In genomic region chr16:12613131-12613991, GRCh38 we compare ENCODE assay signal across 1 cellular context.
TF ChIP-seq lines count a peak whose summit lies in the region.

No MANE protein-coding gene starts in this region.

TF ChIP-seq in HepG2, 621 proteins besides CTCF, POLR2A, EP300 and RAD21 (continued from another document and continues in another):
- 0 out of 2 replicates have a peak, but pooled peaks have one; percentile 90 for TF ChIP-seq ZNF230 (CRISPR knock-in tag; IDR thresholded peaks at IDR 0.05)
- TF ChIP-seq SOX6 (IDR thresholded peaks at IDR 0.05), result no peak
- TF ChIP-seq SOX6 (CRISPR knock-in tag; IDR thresholded peaks at IDR 0.05), result peak; percentile 93
- TF ChIP-seq FOXP1 (IDR thresholded peaks at IDR 0.05), result no peak
- TF ChIP-seq FOXP1 (CRISPR knock-in tag; IDR thresholded peaks at IDR 0.05), result 0 out of 2 replicates have a peak, but pooled peaks have one; percentile 45
- TF ChIP-seq ZMYM4 (CRISPR knock-in tag; IDR thresholded peaks at IDR 0.05), result peak; percentile 76; the same call in 1 of the 2 replicates
- TF ChIP-seq ZBTB7B (CRISPR knock-in tag; IDR thresholded peaks at IDR 0.05), result peak; percentile 39; the same call in 1 of the 2 replicates
- TF ChIP-seq, protein P1, sequence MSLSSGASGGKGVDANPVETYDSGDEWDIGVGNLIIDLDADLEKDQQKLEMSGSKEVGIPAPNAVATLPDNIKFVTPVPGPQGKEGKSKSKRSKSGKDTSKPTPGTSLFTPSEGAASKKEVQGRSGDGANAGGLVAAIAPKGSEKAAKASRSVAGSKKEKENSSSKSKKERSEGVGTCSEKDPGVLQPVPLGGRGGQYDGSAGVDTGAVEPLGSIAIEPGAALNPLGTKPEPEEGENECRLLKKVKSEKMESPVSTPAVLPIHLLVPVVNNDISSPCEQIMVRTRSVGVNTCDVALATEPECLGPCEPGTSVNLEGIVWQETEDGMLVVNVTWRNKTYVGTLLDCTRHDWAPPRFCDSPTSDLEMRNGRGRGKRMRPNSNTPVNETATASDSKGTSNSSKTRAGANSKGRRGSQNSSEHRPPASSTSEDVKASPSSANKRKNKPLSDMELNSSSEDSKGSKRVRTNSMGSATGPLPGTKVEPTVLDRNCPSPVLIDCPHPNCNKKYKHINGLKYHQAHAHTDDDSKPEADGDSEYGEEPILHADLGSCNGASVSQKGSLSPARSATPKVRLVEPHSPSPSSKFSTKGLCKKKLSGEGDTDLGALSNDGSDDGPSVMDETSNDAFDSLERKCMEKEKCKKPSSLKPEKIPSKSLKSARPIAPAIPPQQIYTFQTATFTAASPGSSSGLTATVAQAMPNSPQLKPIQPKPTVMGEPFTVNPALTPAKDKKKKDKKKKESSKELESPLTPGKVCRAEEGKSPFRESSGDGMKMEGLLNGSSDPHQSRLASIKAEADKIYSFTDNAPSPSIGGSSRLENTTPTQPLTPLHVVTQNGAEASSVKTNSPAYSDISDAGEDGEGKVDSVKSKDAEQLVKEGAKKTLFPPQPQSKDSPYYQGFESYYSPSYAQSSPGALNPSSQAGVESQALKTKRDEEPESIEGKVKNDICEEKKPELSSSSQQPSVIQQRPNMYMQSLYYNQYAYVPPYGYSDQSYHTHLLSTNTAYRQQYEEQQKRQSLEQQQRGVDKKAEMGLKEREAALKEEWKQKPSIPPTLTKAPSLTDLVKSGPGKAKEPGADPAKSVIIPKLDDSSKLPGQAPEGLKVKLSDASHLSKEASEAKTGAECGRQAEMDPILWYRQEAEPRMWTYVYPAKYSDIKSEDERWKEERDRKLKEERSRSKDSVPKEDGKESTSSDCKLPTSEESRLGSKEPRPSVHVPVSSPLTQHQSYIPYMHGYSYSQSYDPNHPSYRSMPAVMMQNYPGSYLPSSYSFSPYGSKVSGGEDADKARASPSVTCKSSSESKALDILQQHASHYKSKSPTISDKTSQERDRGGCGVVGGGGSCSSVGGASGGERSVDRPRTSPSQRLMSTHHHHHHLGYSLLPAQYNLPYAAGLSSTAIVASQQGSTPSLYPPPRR (CRISPR knock-in tag; IDR thresholded peaks at IDR 0.05; ENCODE audit: borderline replicate concordance), result peak; percentile 93
- peak; percentile 70 for TF ChIP-seq CCAR2 (optimal IDR thresholded peaks at IDR 0.05; ENCODE audit: low read depth, low read length)
- peak; percentile 68; the same call in 1 of the 2 replicates for TF ChIP-seq PPARG (CRISPR knock-in tag; conservative IDR thresholded peaks at IDR 0.05)
- TF ChIP-seq, protein P2, sequence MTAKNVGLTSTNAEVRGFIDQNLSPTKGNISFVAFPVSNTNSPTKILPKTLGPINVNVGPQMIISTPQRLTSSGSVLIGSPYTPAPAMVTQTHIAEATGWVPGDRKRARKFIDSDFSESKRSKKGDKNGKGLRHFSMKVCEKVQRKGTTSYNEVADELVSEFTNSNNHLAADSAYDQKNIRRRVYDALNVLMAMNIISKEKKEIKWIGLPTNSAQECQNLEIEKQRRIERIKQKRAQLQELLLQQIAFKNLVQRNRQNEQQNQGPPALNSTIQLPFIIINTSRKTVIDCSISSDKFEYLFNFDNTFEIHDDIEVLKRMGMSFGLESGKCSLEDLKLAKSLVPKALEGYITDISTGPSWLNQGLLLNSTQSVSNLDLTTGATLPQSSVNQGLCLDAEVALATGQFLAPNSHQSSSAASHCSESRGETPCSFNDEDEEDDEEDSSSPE (CRISPR knock-in tag; IDR thresholded peaks at IDR 0.05), result peak; percentile 37
- no peak for TF ChIP-seq ZNF879 (CRISPR knock-in tag; IDR thresholded peaks at IDR 0.05)
- TF ChIP-seq HDAC1 (CRISPR knock-in tag; IDR thresholded peaks at IDR 0.05), result peak; percentile 93
- TF ChIP-seq ZSCAN25 (CRISPR knock-in tag; IDR thresholded peaks at IDR 0.05), result 0 out of 2 replicates have a peak, but pooled peaks have one; percentile 18
- 0 out of 2 replicates have a peak, but pooled peaks have one; percentile 7 for TF ChIP-seq PHF8 (CRISPR knock-in tag; IDR thresholded peaks at IDR 0.05)
- TF ChIP-seq, protein P3, sequence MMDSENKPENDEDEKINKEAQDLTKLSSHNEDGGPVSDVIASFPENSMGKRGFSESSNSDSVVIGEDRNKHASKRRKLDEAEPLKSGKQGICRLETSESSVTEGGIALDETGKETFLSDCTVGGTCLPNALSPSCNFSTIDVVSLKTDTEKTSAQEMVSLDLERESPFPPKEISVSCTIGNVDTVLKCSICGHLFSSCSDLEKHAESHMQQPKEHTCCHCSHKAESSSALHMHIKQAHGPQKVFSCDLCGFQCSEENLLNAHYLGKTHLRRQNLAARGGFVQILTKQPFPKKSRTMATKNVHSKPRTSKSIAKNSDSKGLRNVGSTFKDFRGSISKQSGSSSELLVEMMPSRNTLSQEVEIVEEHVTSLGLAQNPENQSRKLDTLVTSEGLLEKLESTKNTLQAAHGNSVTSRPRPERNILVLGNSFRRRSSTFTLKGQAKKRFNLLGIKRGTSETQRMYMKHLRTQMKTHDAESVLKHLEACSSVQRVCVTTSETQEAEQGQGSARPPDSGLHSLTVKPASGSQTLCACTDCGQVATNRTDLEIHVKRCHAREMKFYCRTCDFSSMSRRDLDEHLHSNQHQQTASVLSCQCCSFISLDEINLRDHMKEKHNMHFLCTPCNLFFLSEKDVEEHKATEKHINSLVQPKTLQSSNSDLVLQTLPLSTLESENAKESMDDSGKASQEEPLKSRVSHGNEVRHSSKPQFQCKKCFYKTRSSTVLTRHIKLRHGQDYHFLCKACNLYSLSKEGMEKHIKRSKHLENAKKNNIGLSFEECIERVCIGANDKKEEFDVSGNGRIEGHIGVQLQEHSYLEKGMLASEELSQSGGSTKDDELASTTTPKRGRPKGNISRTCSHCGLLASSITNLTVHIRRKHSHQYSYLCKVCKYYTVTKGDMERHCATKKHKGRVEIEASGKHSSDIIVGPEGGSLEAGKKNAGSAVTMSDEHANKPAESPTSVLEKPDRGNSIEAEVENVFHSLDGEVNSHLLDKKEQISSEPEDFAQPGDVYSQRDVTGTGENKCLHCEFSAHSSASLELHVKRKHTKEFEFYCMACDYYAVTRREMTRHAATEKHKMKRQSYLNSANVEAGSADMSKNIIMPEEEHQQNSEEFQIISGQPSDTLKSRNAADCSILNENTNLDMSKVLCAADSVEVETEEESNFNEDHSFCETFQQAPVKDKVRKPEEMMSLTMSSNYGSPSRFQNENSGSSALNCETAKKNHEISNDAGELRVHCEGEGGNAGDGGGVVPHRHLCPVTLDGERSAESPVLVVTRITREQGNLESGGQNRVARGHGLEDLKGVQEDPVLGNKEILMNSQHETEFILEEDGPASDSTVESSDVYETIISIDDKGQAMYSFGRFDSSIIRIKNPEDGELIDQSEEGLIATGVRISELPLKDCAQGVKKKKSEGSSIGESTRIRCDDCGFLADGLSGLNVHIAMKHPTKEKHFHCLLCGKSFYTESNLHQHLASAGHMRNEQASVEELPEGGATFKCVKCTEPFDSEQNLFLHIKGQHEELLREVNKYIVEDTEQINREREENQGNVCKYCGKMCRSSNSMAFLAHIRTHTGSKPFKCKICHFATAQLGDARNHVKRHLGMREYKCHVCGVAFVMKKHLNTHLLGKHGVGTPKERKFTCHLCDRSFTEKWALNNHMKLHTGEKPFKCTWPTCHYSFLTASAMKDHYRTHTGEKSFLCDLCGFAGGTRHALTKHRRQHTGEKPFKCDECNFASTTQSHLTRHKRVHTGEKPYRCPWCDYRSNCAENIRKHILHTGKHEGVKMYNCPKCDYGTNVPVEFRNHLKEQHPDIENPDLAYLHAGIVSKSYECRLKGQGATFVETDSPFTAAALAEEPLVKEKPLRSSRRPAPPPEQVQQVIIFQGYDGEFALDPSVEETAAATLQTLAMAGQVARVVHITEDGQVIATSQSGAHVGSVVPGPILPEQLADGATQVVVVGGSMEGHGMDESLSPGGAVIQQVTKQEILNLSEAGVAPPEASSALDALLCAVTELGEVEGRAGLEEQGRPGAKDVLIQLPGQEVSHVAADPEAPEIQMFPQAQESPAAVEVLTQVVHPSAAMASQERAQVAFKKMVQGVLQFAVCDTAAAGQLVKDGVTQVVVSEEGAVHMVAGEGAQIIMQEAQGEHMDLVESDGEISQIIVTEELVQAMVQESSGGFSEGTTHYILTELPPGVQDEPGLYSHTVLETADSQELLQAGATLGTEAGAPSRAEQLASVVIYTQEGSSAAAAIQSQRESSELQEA (CRISPR knock-in tag; IDR thresholded peaks at IDR 0.05; ENCODE audit: not compliant biosample characterization), result no peak
- TF ChIP-seq ZNF543 (CRISPR knock-in tag; IDR thresholded peaks at IDR 0.05), result no peak
- TF ChIP-seq NR2C2 (CRISPR knock-in tag; IDR thresholded peaks at IDR 0.05; ENCODE audit: borderline replicate concordance), result peak; percentile 88
- TF ChIP-seq, protein P4, sequence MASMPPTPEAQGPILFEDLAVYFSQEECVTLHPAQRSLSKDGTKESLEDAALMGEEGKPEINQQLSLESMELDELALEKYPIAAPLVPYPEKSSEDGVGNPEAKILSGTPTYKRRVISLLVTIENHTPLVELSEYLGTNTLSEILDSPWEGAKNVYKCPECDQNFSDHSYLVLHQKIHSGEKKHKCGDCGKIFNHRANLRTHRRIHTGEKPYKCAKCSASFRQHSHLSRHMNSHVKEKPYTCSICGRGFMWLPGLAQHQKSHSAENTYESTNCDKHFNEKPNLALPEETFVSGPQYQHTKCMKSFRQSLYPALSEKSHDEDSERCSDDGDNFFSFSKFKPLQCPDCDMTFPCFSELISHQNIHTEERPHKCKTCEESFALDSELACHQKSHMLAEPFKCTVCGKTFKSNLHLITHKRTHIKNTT (CRISPR knock-in tag; IDR thresholded peaks at IDR 0.05), result no peak
- peak; percentile 73; the same call in 1 of the 2 replicates for TF ChIP-seq ZNF747 (CRISPR knock-in tag; IDR thresholded peaks at IDR 0.05; ENCODE audit: borderline replicate concordance)
- no peak for TF ChIP-seq TFDP1 (CRISPR knock-in tag; IDR thresholded peaks at IDR 0.05; ENCODE audit: borderline replicate concordance)
- peak; percentile 28; the same call in 1 of the 2 replicates for TF ChIP-seq ZNF331 (CRISPR knock-in tag; IDR thresholded peaks at IDR 0.05)
- 0 out of 2 replicates have a peak, but pooled peaks have one; percentile 50 for TF ChIP-seq ZNF567 (CRISPR knock-in tag; IDR thresholded peaks at IDR 0.05; ENCODE audit: borderline replicate concordance)
- TF ChIP-seq, protein P5, sequence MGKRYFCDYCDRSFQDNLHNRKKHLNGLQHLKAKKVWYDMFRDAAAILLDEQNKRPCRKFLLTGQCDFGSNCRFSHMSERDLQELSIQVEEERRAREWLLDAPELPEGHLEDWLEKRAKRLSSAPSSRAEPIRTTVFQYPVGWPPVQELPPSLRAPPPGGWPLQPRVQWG (CRISPR knock-in tag; IDR thresholded peaks at IDR 0.05; ENCODE audit: borderline replicate concordance, low read depth), result no peak
- peak; percentile 99 for TF ChIP-seq ZEB1 (IDR thresholded peaks at IDR 0.05; ENCODE audit: insufficient replicate concordance, low read depth)
- TF ChIP-seq, protein P6, sequence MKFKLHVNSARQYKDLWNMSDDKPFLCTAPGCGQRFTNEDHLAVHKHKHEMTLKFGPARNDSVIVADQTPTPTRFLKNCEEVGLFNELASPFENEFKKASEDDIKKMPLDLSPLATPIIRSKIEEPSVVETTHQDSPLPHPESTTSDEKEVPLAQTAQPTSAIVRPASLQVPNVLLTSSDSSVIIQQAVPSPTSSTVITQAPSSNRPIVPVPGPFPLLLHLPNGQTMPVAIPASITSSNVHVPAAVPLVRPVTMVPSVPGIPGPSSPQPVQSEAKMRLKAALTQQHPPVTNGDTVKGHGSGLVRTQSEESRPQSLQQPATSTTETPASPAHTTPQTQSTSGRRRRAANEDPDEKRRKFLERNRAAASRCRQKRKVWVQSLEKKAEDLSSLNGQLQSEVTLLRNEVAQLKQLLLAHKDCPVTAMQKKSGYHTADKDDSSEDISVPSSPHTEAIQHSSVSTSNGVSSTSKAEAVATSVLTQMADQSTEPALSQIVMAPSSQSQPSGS (CRISPR knock-in tag; IDR thresholded peaks at IDR 0.05), result peak; percentile 80; the same call in 1 of the 2 replicates
- TF ChIP-seq SETDB1 (CRISPR knock-in tag; IDR thresholded peaks at IDR 0.05; ENCODE audit: borderline replicate concordance), result no peak
- TF ChIP-seq ZNF205 (CRISPR knock-in tag; IDR thresholded peaks at IDR 0.05), result peak; percentile 50; the same call in 1 of the 2 replicates
- no peak for TF ChIP-seq MTF2 (CRISPR knock-in tag; IDR thresholded peaks at IDR 0.05; ENCODE audit: borderline replicate concordance)
- peak; percentile 53; the same call in 1 of the 2 replicates for TF ChIP-seq THAP11 (CRISPR knock-in tag; IDR thresholded peaks at IDR 0.05)
- 0 out of 2 replicates have a peak, but pooled peaks have one; percentile 48 for TF ChIP-seq PITX1 (CRISPR knock-in tag; IDR thresholded peaks at IDR 0.05)
- peak; percentile 100 for TF ChIP-seq TFE3 (CRISPR knock-in tag; IDR thresholded peaks at IDR 0.05)
- TF ChIP-seq FOXP4 (CRISPR knock-in tag; IDR thresholded peaks at IDR 0.05), result peak; percentile 88
- TF ChIP-seq ZNF598 (CRISPR knock-in tag; IDR thresholded peaks at IDR 0.05; ENCODE audit: borderline replicate concordance), result no peak
